In the genomic region with DNA sequence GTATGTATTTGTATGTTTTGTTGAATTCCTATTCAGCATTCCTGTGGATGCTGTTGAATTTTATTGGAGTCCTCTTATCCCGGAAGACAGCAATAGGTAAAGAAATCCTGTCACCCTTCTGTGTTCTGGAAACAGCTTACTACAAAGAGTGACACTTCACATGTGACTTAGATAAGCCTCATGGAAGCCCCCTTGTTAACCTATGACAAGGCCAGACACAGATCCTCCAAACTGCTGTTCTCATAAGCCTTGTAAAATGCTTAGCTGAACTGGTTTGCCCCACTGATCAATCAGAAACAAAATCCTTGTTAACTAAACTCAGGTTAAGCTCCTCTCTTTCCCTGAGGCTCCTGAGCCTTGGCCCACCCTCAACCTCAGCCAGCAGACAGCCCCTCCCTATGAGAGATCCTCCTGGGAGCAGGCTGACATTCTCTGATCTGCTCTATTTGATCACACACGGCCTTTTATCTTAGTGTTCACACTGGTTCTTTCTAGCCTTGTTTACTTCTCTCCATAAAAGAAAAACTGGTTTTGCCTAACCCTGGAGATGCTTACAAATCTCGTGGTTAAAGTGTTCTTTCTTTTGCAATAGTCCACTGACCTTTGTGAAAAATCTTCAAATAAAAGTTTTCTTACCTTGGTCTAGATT, we compare ENCODE assay signal across 20 cellular contexts. TPM values are rescaled to one million over a fixed set of nuclear protein-coding genes. Genes with fewer than 3 reads are reported as not detected.
DNase-seq lines count a peak whose midpoint lies in the region; ATAC-seq, FAIRE-seq and TF ChIP-seq lines count a peak whose summit lies in the region.
"Had no signal": no experiment of that assay in that cellular context is flagged by ENCODE, and none has a peak within 500 bp of the region (broad histone marks: within the 10 kb centered on the region; RNA-seq: fewer than 3 reads in every experiment).

No MANE protein-coding gene starts in this region.

- peak overlapping the region in 1 of 8 donors; percentile 1 for H3K4me3 Mint-ChIP-seq in naive B cell
- H3K4me3 Mint-ChIP-seq: activated CD4-positive, alpha-beta T cell treated with anti-CD3 and anti-CD28 coated beads, Interleukin-2, amount 10 ng/mL, durations not matched to agents 24 days and 14 days; natural killer cell treated with Interleukin-12 subunit alpha and Interleukin-12 subunit beta and Interleukin-15 and Interleukin-18, amount 100 ng/mL, for 72 hours; stimulated activated naive CD8-positive, alpha-beta T cell treated with anti-CD3 and anti-CD28 coated beads, Interleukin-15, Interleukin-2, amounts not matched to agents 100 ng/mL and 50 ng/mL, for 24 hours had no signal

- peak overlapping the region in 4 of 6 donors; percentile 18 to 86 (median 75) for H3K27ac Mint-ChIP-seq in naive B cell
- H3K27ac Mint-ChIP-seq: activated CD4-positive, alpha-beta T cell treated with anti-CD3 and anti-CD28 coated beads, Interleukin-2, amount 10 ng/mL, durations not matched to agents 24 days and 14 days; natural killer cell treated with Interleukin-12 subunit alpha and Interleukin-12 subunit beta and Interleukin-15 and Interleukin-18, amount 100 ng/mL, for 72 hours; stimulated activated naive CD8-positive, alpha-beta T cell treated with anti-CD3 and anti-CD28 coated beads, Interleukin-15, Interleukin-2, amounts not matched to agents 100 ng/mL and 50 ng/mL, for 24 hours had no signal

- H3K27me3 ChIP-seq in HepG2 (ENCODE audit: control insufficient read depth in 1 of 2, insufficient read depth in 2 of 2, low read length in 2 of 2) (no peaks in the 10 kb centered on the region), right lobe of liver (no peaks in the 10 kb centered on the region)
- H3K27me3 ChIP-seq: MG63, uterus had no signal

- no TSS peak for BruUV-seq in HepG2 (replicated peaks; lab: Mats Ljungman, UMichigan)

- peak; percentile 75 for ATAC-seq in HepG2
- ATAC-seq in right lobe of liver: no peak
- no peak for ATAC-seq in naive B cell (ENCODE audit: low read depth in 2 of 2)
- no peak for ATAC-seq in HG03139 (IDR thresholded peaks at IDR 0.05; ENCODE audit: unreplicated experiment)
- no peak for ATAC-seq in GM21367 (IDR thresholded peaks at IDR 0.05; ENCODE audit: unreplicated experiment)
- ATAC-seq: natural killer cell treated with Interleukin-12 subunit alpha and Interleukin-12 subunit beta and Interleukin-15 and Interleukin-18, amount 100 ng/mL, for 72 hours had no signal

- H3K4me3 ChIP-seq in HepG2 (replicated peaks in 1 of 3; ENCODE audit: insufficient read depth in 1 of 3, low read depth in 2 of 3, low read length in 3 of 3) (no peak overlapping the region; a peak in 1 of 6 replicates), right lobe of liver (no peak overlapping the region), choroid plexus epithelial cell (ENCODE audit: low read depth, low read length) (no peak overlapping the region)
- H3K4me3 ChIP-seq: coronary artery, lung, MG63, SK-N-MC, uterus had no signal

- no peaks in the 10 kb centered on the region for H3K79me2 ChIP-seq in HepG2 (ENCODE audit: insufficient read depth, low read length)

- POLR2A ChIA-PET in HepG2 (lab: Yijun Ruan, JAX): interaction anchor here (1.0 kb wide), 1 partner anchor 29 kb away, joined by 6 read pairs; a partner anchor contains a TSS

- 2% methylated on average over 3 of the region's 3 CpGs for WGBS in HepG2 (ENCODE audit: low lambda C conversion rate)
- WGBS in right lobe of liver (ENCODE audit: insufficient coverage, low coverage, low lambda C conversion rate, missing lambda C conversion rate): 37% methylated on average over 3 of the region's 3 CpGs

- no peaks in the 10 kb centered on the region for H3K27me3 Mint-ChIP-seq in naive B cell

- in situ Hi-C loops in HepG2 (cut with HindIII; ENCODE audit: extremely low pct_ligation_motif_present, low pct_unique_long_range_greater_than_20kb): no loop called here

- H3K36me3 ChIP-seq in HepG2 (replicated peaks in 1 of 2; ENCODE audit: control insufficient read depth in 1 of 2, insufficient read depth in 2 of 2, low read length in 2 of 2): no peaks in the 10 kb centered on the region
- H3K36me3 ChIP-seq in right lobe of liver: no peaks in the 10 kb centered on the region
- H3K36me3 ChIP-seq: MG63, uterus had no signal

- peaks cover 18 to 57% (median 20%) of the 10 kb centered on the region in 3 donors for H3K4me1 Mint-ChIP-seq in naive B cell
- H3K4me1 Mint-ChIP-seq: activated CD4-positive, alpha-beta T cell treated with anti-CD3 and anti-CD28 coated beads, Interleukin-2, amount 10 ng/mL, durations not matched to agents 24 days and 14 days had no signal

- H3K9me3 ChIP-seq in HepG2 (ENCODE audit: low read length): no peaks in the 10 kb centered on the region
- no peaks in the 10 kb centered on the region for H3K9me3 ChIP-seq in right lobe of liver
- H3K9me3 ChIP-seq: MG63, uterus had no signal

- intact Hi-C loops in HepG2 (cut with micrococcal nuclease; ENCODE audit: unreplicated experiment): no loop called here
- intact Hi-C loops in right lobe of liver (cut with DNase I): no loop called here

- FAIRE-seq in HepG2 (lab: Jason Lieb, UNC): peak; percentile 72
- no peak for FAIRE-seq in urothelium cell line (lab: Jason Lieb, UNC)

- no peak for TF ChIP-seq RAD21 in HepG2 (CRISPR knock-in tag; IDR thresholded peaks at IDR 0.05)

- no peak overlapping the region; the same call in 1 of the 2 replicates for H3K9ac ChIP-seq in HepG2 (ENCODE audit: insufficient read depth, low read depth, low read length)

- TF ChIP-seq EP300 in HepG2 (IDR thresholded peaks at IDR 0.05; ENCODE audit: low read depth in 2 of 2, low read length in 2 of 2) (peak in 1 of 2 experiments; percentile 27; a peak in 1 of 4 replicates), HepG2 (CRISPR knock-in tag; IDR thresholded peaks at IDR 0.05; ENCODE audit: borderline replicate concordance) (no peak)

- DNase-seq in HepG2 (ENCODE audit: low spot score): peak; percentile 33
- no peak for DNase-seq in right lobe of liver
- peak; percentile 24 for DNase-seq in choroid plexus epithelial cell (ENCODE audit: low read depth)
- DNase-seq in naive B cell: no peak
- DNase-seq in NCI-H1694 treated with DMSO at 0.1 percent for 48 hours (lab: John Stamatoyannopoulos, UW): no peak
- no peak for DNase-seq in urothelium cell line (ENCODE audit: low spot score)
- DNase-seq: activated CD4-positive, alpha-beta T cell treated with anti-CD3 and anti-CD28 coated beads, Interleukin-2, amount 10 ng/mL, durations not matched to agents 24 days and 14 days; activated naive CD4-positive, alpha-beta T cell treated with anti-CD3 and anti-CD28 coated beads, Interleukin-2, amount 50 U/mL, for 16 hours; MG63; NCI-H2029 treated with DMSO at 0.1 percent for 48 hours; NCI-H526; T1000; uterus had no signal

- H3K36me3 Mint-ChIP-seq in naive B cell: no peaks in the 10 kb centered on the region
- H3K36me3 Mint-ChIP-seq: natural killer cell treated with Interleukin-12 subunit alpha and Interleukin-12 subunit beta and Interleukin-15 and Interleukin-18, amount 100 ng/mL, for 72 hours had no signal

- CTCF ChIA-PET in HepG2 (lab: Yijun Ruan, JAX; ENCODE audit: low intra/inter-chr PET ratio, low total read pairs): no interaction called here

- peaks cover 0 to 3% (median 0%) of the 10 kb centered on the region in 7 donors for H3K9me3 Mint-ChIP-seq in naive B cell
- H3K9me3 Mint-ChIP-seq: activated CD4-positive, alpha-beta T cell treated with anti-CD3 and anti-CD28 coated beads, Interleukin-2, amount 10 ng/mL, durations not matched to agents 24 days and 14 days; natural killer cell treated with Interleukin-12 subunit alpha and Interleukin-12 subunit beta and Interleukin-15 and Interleukin-18, amount 100 ng/mL, for 72 hours had no signal

- H3K27ac ChIP-seq in HepG2 (ENCODE audit: extremely low read length, insufficient read depth, low read length): no peak overlapping the region
- no peak overlapping the region for H3K27ac ChIP-seq in right lobe of liver
- H3K27ac ChIP-seq: coronary artery, SK-N-MC, uterus had no signal

- H4K20me1 ChIP-seq in HepG2 (ENCODE audit: insufficient read depth, low read length): no peaks in the 10 kb centered on the region

- peaks cover 28% of the 10 kb centered on the region for H3K4me1 ChIP-seq in HepG2 (ENCODE audit: insufficient read depth, low read length)
- H3K4me1 ChIP-seq in right lobe of liver: no peaks in the 10 kb centered on the region
- H3K4me1 ChIP-seq: uterus had no signal

- H2AFZ ChIP-seq in HepG2 (ENCODE audit: low read length): peak overlapping the region; percentile 29

- TF ChIP-seq CTCF in HepG2 (CRISPR knock-in tag; IDR thresholded peaks at IDR 0.05) (no peak), right lobe of liver (IDR thresholded peaks at IDR 0.05) (no peak), choroid plexus epithelial cell (conservative IDR thresholded peaks at IDR 0.05; ENCODE audit: low read depth, low read length) (no peak)

- peak overlapping the region; percentile 59 for H3K4me2 ChIP-seq in HepG2 (ENCODE audit: low read depth, low read length)

- TF ChIP-seq POLR2A in HepG2 (IDR thresholded peaks at IDR 0.05; ENCODE audit: insufficient read depth in 1 of 2, low read depth in 2 of 2, low read length in 2 of 2) (no peak), right lobe of liver (IDR thresholded peaks at IDR 0.05) (no peak)

RNA-seq across cellular contexts. Expression of a gene that starts 29.4 kb away (rescaled TPM):
- total RNA-seq in HepG2 (2016; rRNA removed; fragmentation: Illumina TruSeq; extraction: Trizol) (158 and 215 TPM in 2 replicates), right lobe of liver (100 to 1,000 TPM in 2 of 6 experiments, 10 to 100 TPM in 4; 31.0 to 155 (median 49.1) TPM)
- 46.6 and 55.3 TPM in 2 replicates for total RNA-seq in HepG2 (2016; cell fraction: cytosol; rRNA removed; fragmentation: Illumina TruSeq; extraction: Trizol; ENCODE audit: low read depth)
- total RNA-seq in HepG2 (2016; cell fraction: insoluble cytoplasmic fraction; rRNA removed; fragmentation: Illumina TruSeq; extraction: Trizol): 159 and 225 TPM in 2 replicates
- total RNA-seq in HepG2 (2016; cell fraction: membrane; rRNA removed; fragmentation: Illumina TruSeq; extraction: Trizol): 93.6 and 101 TPM in 2 replicates
- total RNA-seq in HepG2 (2016; cell fraction: nucleus; rRNA removed; fragmentation: Illumina TruSeq; extraction: Trizol): 67.3 and 67.5 TPM in 2 replicates
- polyA plus RNA-seq in HepG2 (2011; rRNA removed) (85.3 and 108 TPM in 2 replicates), naive B cell (ENCODE audit: low read depth in 6 of 6) (100 to 1,000 TPM; 425 to 637 (median 511) TPM)
- 86.2 and 105 TPM in 2 replicates for polyA plus RNA-seq in HepG2 (2011; cell fraction: cytosol; rRNA removed)
- polyA plus RNA-seq in HepG2 (2011; cell fraction: nucleus; rRNA removed): 27.9 and 32.8 TPM in 2 replicates
- polyA plus RNA-seq in HepG2 (2012): 76.7 and 118 TPM in 2 replicates
- polyA plus RNA-seq in HepG2 (2016; cell fraction: cytosol; fragmentation: Illumina TruSeq; extraction: Trizol; ENCODE audit: low read depth): 39.8 and 53.2 TPM in 2 replicates
- 253 and 272 TPM in 2 replicates for polyA plus RNA-seq in HepG2 (2016; cell fraction: insoluble cytoplasmic fraction; fragmentation: Illumina TruSeq; extraction: Trizol; ENCODE audit: low read depth)
- 85.8 and 96.0 TPM in 2 replicates for polyA plus RNA-seq in HepG2 (2016; cell fraction: membrane; fragmentation: Illumina TruSeq; extraction: Trizol; ENCODE audit: low read depth)
- 105 and 112 TPM in 2 replicates for polyA plus RNA-seq in HepG2 (2016; cell fraction: nucleus; fragmentation: Illumina TruSeq; extraction: Trizol; ENCODE audit: insufficient read depth, low read depth)
- 15.1 and 22.4 TPM in 2 replicates for polyA minus RNA-seq in HepG2 (2011; rRNA and poly(A)+ RNA removed; ENCODE audit: low replicate concordance)
- polyA minus RNA-seq in HepG2 (2011; cell fraction: cytosol; rRNA and poly(A)+ RNA removed): 30.9 and 42.0 TPM in 2 replicates
- polyA minus RNA-seq in HepG2 (2011; cell fraction: nucleus; rRNA and poly(A)+ RNA removed): 35.5 and 40.2 TPM in 2 replicates

RNA-seq across cellular contexts. Expression of a gene that starts 52.9 kb away (rescaled TPM):
- total RNA-seq in HepG2 (2016; rRNA removed; fragmentation: Illumina TruSeq; extraction: Trizol): 1.8 and 2.3 TPM in 2 replicates
- 0.51 and 0.97 TPM in 2 replicates for total RNA-seq in HepG2 (2016; cell fraction: cytosol; rRNA removed; fragmentation: Illumina TruSeq; extraction: Trizol; ENCODE audit: low read depth)
- 1.1 and 2.7 TPM in 2 replicates for total RNA-seq in HepG2 (2016; cell fraction: insoluble cytoplasmic fraction; rRNA removed; fragmentation: Illumina TruSeq; extraction: Trizol)
- total RNA-seq in HepG2 (2016; cell fraction: membrane; rRNA removed; fragmentation: Illumina TruSeq; extraction: Trizol): 1.5 and 2.5 TPM in 2 replicates
- total RNA-seq in HepG2 (2016; cell fraction: nucleus; rRNA removed; fragmentation: Illumina TruSeq; extraction: Trizol): 6.3 and 6.6 TPM in 2 replicates
- polyA plus RNA-seq in HepG2 (2011; rRNA removed): 5.3 and 5.8 TPM in 2 replicates
- polyA plus RNA-seq in HepG2 (2011; cell fraction: cytosol; rRNA removed): 1.8 and 2.4 TPM in 2 replicates
- 43.6 and 56.3 TPM in 2 replicates for polyA plus RNA-seq in HepG2 (2011; cell fraction: nucleus; rRNA removed)
- polyA plus RNA-seq in HepG2 (2012): 4.9 and 5.7 TPM in 2 replicates
- polyA plus RNA-seq in HepG2 (2016; cell fraction: cytosol; fragmentation: Illumina TruSeq; extraction: Trizol; ENCODE audit: low read depth): 0.68 and 0.91 TPM in 2 replicates
- polyA plus RNA-seq in HepG2 (2016; cell fraction: insoluble cytoplasmic fraction; fragmentation: Illumina TruSeq; extraction: Trizol; ENCODE audit: low read depth): 2.5 and 3.9 TPM in 2 replicates
- polyA plus RNA-seq in HepG2 (2016; cell fraction: membrane; fragmentation: Illumina TruSeq; extraction: Trizol; ENCODE audit: low read depth): 1.9 and 2.8 TPM in 2 replicates
- 15.3 TPM in 2 replicates for polyA plus RNA-seq in HepG2 (2016; cell fraction: nucleus; fragmentation: Illumina TruSeq; extraction: Trizol; ENCODE audit: insufficient read depth, low read depth)
- polyA minus RNA-seq in HepG2 (2011; rRNA and poly(A)+ RNA removed; ENCODE audit: low replicate concordance): 3.2 and 4.6 TPM in 2 replicates
- 1.2 and 2.5 TPM in 2 replicates for polyA minus RNA-seq in HepG2 (2011; cell fraction: cytosol; rRNA and poly(A)+ RNA removed)
- 9.1 and 12.0 TPM in 2 replicates for polyA minus RNA-seq in HepG2 (2011; cell fraction: nucleus; rRNA and poly(A)+ RNA removed)
- 1 to 10 TPM; 2.1 to 3.7 (median 2.7) TPM for total RNA-seq in right lobe of liver
- polyA plus RNA-seq in naive B cell (ENCODE audit: low read depth in 6 of 6): 1 to 10 TPM in 2 of 6 donors, under 1 TPM in 4; 0.27 to 2.0 (median 0.95) TPM

RNA-seq across cellular contexts. Expression of a gene that starts 52.9 kb away (rescaled TPM):
- total RNA-seq in HepG2 (2016; rRNA removed; fragmentation: Illumina TruSeq; extraction: Trizol) (2.9 and 3.7 TPM in 2 replicates), right lobe of liver (1 to 10 TPM; 3.4 to 6.5 (median 5.2) TPM)
- 0.71 and 1.0 TPM in 2 replicates for total RNA-seq in HepG2 (2016; cell fraction: cytosol; rRNA removed; fragmentation: Illumina TruSeq; extraction: Trizol; ENCODE audit: low read depth)
- 2.6 and 3.8 TPM in 2 replicates for total RNA-seq in HepG2 (2016; cell fraction: insoluble cytoplasmic fraction; rRNA removed; fragmentation: Illumina TruSeq; extraction: Trizol)
- 3.2 and 3.4 TPM in 2 replicates for total RNA-seq in HepG2 (2016; cell fraction: membrane; rRNA removed; fragmentation: Illumina TruSeq; extraction: Trizol)
- total RNA-seq in HepG2 (2016; cell fraction: nucleus; rRNA removed; fragmentation: Illumina TruSeq; extraction: Trizol): 3.6 and 4.0 TPM in 2 replicates
- polyA plus RNA-seq in HepG2 (2011; rRNA removed) (7.8 and 9.0 TPM in 2 replicates), naive B cell (ENCODE audit: low read depth in 6 of 6) (10 to 100 TPM; 26.4 to 43.7 (median 32.0) TPM)
- 4.0 and 6.0 TPM in 2 replicates for polyA plus RNA-seq in HepG2 (2011; cell fraction: cytosol; rRNA removed)
- 4.3 and 5.1 TPM in 2 replicates for polyA plus RNA-seq in HepG2 (2011; cell fraction: nucleus; rRNA removed)
- 2.8 and 3.7 TPM in 2 replicates for polyA plus RNA-seq in HepG2 (2012)
- 0.76 and 0.84 TPM in 2 replicates for polyA plus RNA-seq in HepG2 (2016; cell fraction: cytosol; fragmentation: Illumina TruSeq; extraction: Trizol; ENCODE audit: low read depth)
- polyA plus RNA-seq in HepG2 (2016; cell fraction: insoluble cytoplasmic fraction; fragmentation: Illumina TruSeq; extraction: Trizol; ENCODE audit: low read depth): 3.6 and 4.6 TPM in 2 replicates
- polyA plus RNA-seq in HepG2 (2016; cell fraction: membrane; fragmentation: Illumina TruSeq; extraction: Trizol; ENCODE audit: low read depth): 3.8 and 4.7 TPM in 2 replicates
- polyA plus RNA-seq in HepG2 (2016; cell fraction: nucleus; fragmentation: Illumina TruSeq; extraction: Trizol; ENCODE audit: insufficient read depth, low read depth): 6.2 and 8.2 TPM in 2 replicates
- polyA minus RNA-seq in HepG2 (2011; rRNA and poly(A)+ RNA removed; ENCODE audit: low replicate concordance): 17.9 and 29.5 TPM in 2 replicates
- 4.1 and 4.8 TPM in 2 replicates for polyA minus RNA-seq in HepG2 (2011; cell fraction: cytosol; rRNA and poly(A)+ RNA removed)
- 4.6 and 8.5 TPM in 2 replicates for polyA minus RNA-seq in HepG2 (2011; cell fraction: nucleus; rRNA and poly(A)+ RNA removed)

Comparison
In these comparisons a context has a peak if more than half of its experiments do, and no peak if none do; other contexts are left out.
1. DNase-seq: peak in HepG2 (single experiment) and choroid plexus epithelial cell (single experiment); none in right lobe of liver (0 of 3), naive B cell (single experiment), NCI-H1694 treated with DMSO at 0.1 percent for 48 hours (single experiment) and urothelium cell line (single experiment).